8 cellular contexts compared by ENCODE assay signal in genomic region chr7:92831716-92832622, GRCh38. TPM values are rescaled to one million over a fixed set of nuclear protein-coding genes. Genes with fewer than 3 reads are reported as not detected.
DNase-seq lines count a peak whose midpoint lies in the region; ATAC-seq, FAIRE-seq and TF ChIP-seq lines count a peak whose summit lies in the region.

No MANE protein-coding gene starts in this region.

- H3K36me3 ChIP-seq in WERI-Rb-1: no peaks in the 10 kb centered on the region; the same call in 1 of the 2 replicates

- H3K27ac ChIP-seq in WERI-Rb-1: no peak overlapping the region

- no peak for ATAC-seq in GM21576 (IDR thresholded peaks at IDR 0.05; ENCODE audit: unreplicated experiment)

- TF ChIP-seq CTCF in WERI-Rb-1 (IDR thresholded peaks at IDR 0.05; ENCODE audit: low read depth, low read length) (no peak), retinal pigment epithelial cell (conservative IDR thresholded peaks at IDR 0.05; ENCODE audit: low read depth, low read length) (no peak)

- no peaks in the 10 kb centered on the region for H3K9me3 ChIP-seq in WERI-Rb-1 (ENCODE audit: severe bottlenecking)

- peak overlapping the region; percentile 96 for H3K4me3 ChIP-seq in WERI-Rb-1 (ENCODE audit: low read depth, low read length)
- H3K4me3 ChIP-seq in retinal pigment epithelial cell (ENCODE audit: low read length): peak overlapping the region; percentile 74

- H3K27me3 ChIP-seq in WERI-Rb-1 (ENCODE audit: insufficient read depth, low read depth, severe bottlenecking): peaks cover 16% of the 10 kb centered on the region

- peak; percentile 59 for FAIRE-seq in GM19239 (lab: Jason Lieb, UNC)

- DNase-seq in A172 (ENCODE audit: low spot score) (peak; percentile 85), GM19239 (ENCODE audit: insufficient read length, low spot score) (no peak), WERI-Rb-1 (no peak), fibroblast of the conjunctiva (ENCODE audit: low read depth) (peak; percentile 64), retinal pigment epithelial cell (ENCODE audit: low read depth) (no peak), NCI-H524 treated with DMSO at 0.1 percent for 48 hours (lab: John Stamatoyannopoulos, UW) (no peak), DMS79 (lab: John Stamatoyannopoulos, UW) (no peak)

RNA-seq across cellular contexts. Expression of gene CDK6, which starts 4.4 kb away (rescaled TPM):
- total RNA-seq in A172 (2014; rRNA removed; shearing (Covaris generic)): 136 and 140 TPM in 2 replicates

Comparison
In these comparisons a context has a peak if more than half of its experiments do, and no peak if none do; other contexts are left out.
1. DNase-seq: peak in A172 (single experiment) and fibroblast of the conjunctiva (single experiment); none in GM19239 (single experiment), WERI-Rb-1 (single experiment), retinal pigment epithelial cell (single experiment), NCI-H524 treated with DMSO at 0.1 percent for 48 hours (single experiment) and DMS79 (single experiment).